10 cellular contexts compared by ENCODE assay signal in the genomic region with DNA sequence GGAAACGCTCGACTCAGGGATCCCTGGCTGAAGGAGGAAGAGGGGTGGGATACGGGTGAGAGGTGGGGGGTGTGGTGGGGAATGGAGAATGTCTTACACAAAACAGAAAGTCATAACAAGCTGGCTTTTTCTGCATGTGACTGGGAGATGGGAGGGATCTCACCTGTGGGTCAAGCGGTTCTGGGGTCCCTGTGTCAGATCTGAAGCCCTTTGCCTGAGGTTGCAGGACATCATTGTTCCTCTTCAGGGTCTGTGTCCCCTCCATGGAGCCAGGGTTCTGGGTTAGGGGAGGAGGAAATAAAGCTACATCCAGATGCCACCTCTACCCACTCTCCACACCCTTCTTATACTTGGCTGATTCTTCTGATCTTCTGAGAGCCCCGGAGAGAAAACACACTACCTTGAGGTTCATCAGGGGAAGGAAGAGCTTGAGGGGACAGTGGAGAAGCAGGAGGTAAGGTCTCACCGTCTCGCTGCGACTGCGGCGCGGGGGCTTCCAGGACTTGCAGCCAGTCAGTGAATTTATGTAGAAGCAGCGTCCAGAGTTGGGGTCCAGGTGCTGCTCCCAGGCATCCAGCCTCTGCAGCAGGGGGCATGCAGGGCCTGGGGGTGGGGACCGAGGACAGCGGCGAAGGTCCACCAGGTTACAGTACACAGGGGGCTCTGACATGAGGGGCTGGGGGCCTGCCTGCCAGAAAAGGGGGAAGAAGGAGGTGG. TPM values are rescaled to one million over a fixed set of nuclear protein-coding genes. Genes with fewer than 3 reads are reported as not detected.
DNase-seq lines count a peak whose midpoint lies in the region; ATAC-seq and TF ChIP-seq lines count a peak whose summit lies in the region.
"Had no signal": no experiment of that assay in that cellular context is flagged by ENCODE, and none has a peak within 500 bp of the region (broad histone marks: within the 10 kb centered on the region; RNA-seq: fewer than 3 reads in every experiment).

No MANE protein-coding gene starts in this region.

- H3K9ac ChIP-seq in SK-N-MC (ENCODE audit: insufficient read length) = peak overlapping the region; percentile 47
- H3K9ac ChIP-seq: SK-N-SH had no signal

- peak overlapping the region; percentile 85 to 99 (median 98) for H3K4me3 Mint-ChIP-seq in CD8-positive, alpha-beta memory T cell

- H3K36me3 Mint-ChIP-seq in CD8-positive, alpha-beta memory T cell = peaks cover 9 to 57% (median 19%) of the 10 kb centered on the region in 3 donors

- peak overlapping the region; percentile 99 to 100 (median 100) for H3K27ac Mint-ChIP-seq in CD8-positive, alpha-beta memory T cell

- peaks cover 83% of the 10 kb centered on the region for H3K4me1 ChIP-seq in CD8-positive, alpha-beta memory T cell (ENCODE audit: insufficient read depth, low read length)
- peaks cover 0 to 16% of the 10 kb centered on the region in 2 donors for H3K4me1 ChIP-seq in lung (ENCODE audit: control insufficient read depth in 2 of 2, insufficient read depth in 2 of 2, low read length in 2 of 2)
- H3K4me1 ChIP-seq: HAP-1 had no signal

- POLR2A ChIA-PET in CD8-positive, alpha-beta memory T cell (lab: Charles Lee) = interaction anchor here (0.6 to 2.3 kb wide), 12 partner anchors 9 to 70 kb away, joined by 3 to 13 read pairs (median 4); a partner anchor contains a TSS

- no peak for TF ChIP-seq CTCF in lung (IDR thresholded peaks at IDR 0.05; ENCODE audit: control extremely low read depth, extremely low read depth)

- CTCF ChIA-PET in CD8-positive, alpha-beta memory T cell (lab: Charles Lee) = interaction anchor here (0.7 to 10.4 kb wide), 13 partner anchors 11 to 264 kb away, joined by 3 to 167 read pairs (median 5); a partner anchor contains a TSS

- peak overlapping the region; percentile 71 for H3K4me3 ChIP-seq in CD8-positive, alpha-beta memory T cell (ENCODE audit: low read length)
- H3K4me3 ChIP-seq in SK-N-MC (no peak overlapping the region), lung (peak overlapping the region; percentile 23)
- H3K4me3 ChIP-seq: HAP-1 had no signal

- DNase-seq in CD8-positive, alpha-beta memory T cell = peak in 2 of 5 donors; percentile 29 to 63
- DNase-seq in SK-N-MC (ENCODE audit: low read depth, low spot score) = no peak
- DNase-seq in lung (ENCODE audit: low spot score) = no peak
- no peak for DNase-seq in activated CD4-positive, CD25-positive, alpha-beta regulatory T cell (lab: John Stamatoyannopoulos, UW)
- no peak for DNase-seq in OCI-M2 (lab: John Stamatoyannopoulos, UW; ENCODE audit: unreplicated experiment)
- no peak for DNase-seq in A172 (ENCODE audit: low spot score)
- DNase-seq: SK-N-SH had no signal

- H3K9me3 ChIP-seq in CD8-positive, alpha-beta memory T cell (ENCODE audit: low read length) = no peaks in the 10 kb centered on the region
- H3K9me3 ChIP-seq in SK-N-MC (ENCODE audit: low read depth, low read length) = no peaks in the 10 kb centered on the region
- H3K9me3 ChIP-seq in lung (ENCODE audit: control insufficient read depth in 2 of 2, insufficient read depth in 1 of 2, low read length in 1 of 2) = no peaks in the 10 kb centered on the region
- H3K9me3 ChIP-seq: HAP-1, SK-N-SH had no signal

- H3K36me3 ChIP-seq in CD8-positive, alpha-beta memory T cell (ENCODE audit: insufficient read depth, low read length) = peaks cover 27% of the 10 kb centered on the region
- H3K36me3 ChIP-seq in SK-N-MC (ENCODE audit: insufficient read depth, low read length) (no peaks in the 10 kb centered on the region), lung (ENCODE audit: control insufficient read depth in 2 of 2, insufficient read depth in 2 of 2, low read length in 2 of 2) (no peaks in the 10 kb centered on the region)
- H3K36me3 ChIP-seq: cardiac muscle cell, HAP-1 had no signal

- peak overlapping the region; percentile 85 for H3K27ac ChIP-seq in CD8-positive, alpha-beta memory T cell (ENCODE audit: low read depth, low read length)
- peak overlapping the region; percentile 34; the same call in 1 of the 2 replicates for H3K27ac ChIP-seq in SK-N-MC
- peak overlapping the region in 1 of 2 donors; percentile 78 for H3K27ac ChIP-seq in lung (ENCODE audit: low read depth in 1 of 2, low read length in 1 of 2)
- H3K27ac ChIP-seq: cardiac muscle cell had no signal

- H3K27me3 ChIP-seq in CD8-positive, alpha-beta memory T cell (ENCODE audit: insufficient read depth, low read length, poor library complexity, severe bottlenecking) = no peaks in the 10 kb centered on the region
- no peaks in the 10 kb centered on the region for H3K27me3 ChIP-seq in lung (ENCODE audit: control insufficient read depth, insufficient read depth)

- peaks cover 80 to 89% (median 88%) of the 10 kb centered on the region in 3 donors for H3K4me1 Mint-ChIP-seq in CD8-positive, alpha-beta memory T cell

- no peaks in the 10 kb centered on the region for H3K9me3 Mint-ChIP-seq in CD8-positive, alpha-beta memory T cell

- ATAC-seq in lung (ENCODE audit: insufficient read depth, low FRiP score) = no peak

- peaks cover 0 to 3% of the 10 kb centered on the region in 2 donors for H3K27me3 Mint-ChIP-seq in CD8-positive, alpha-beta memory T cell

- WGBS in lung, 2 donors = 42 to 58% methylated on average over 15 of the region's 15 CpGs

RNA-seq across cellular contexts. Expression of a gene that starts 2.5 kb away (rescaled TPM):
- total RNA-seq in CD8-positive, alpha-beta memory T cell = 100 to 1,000 TPM; 116 to 121 TPM
- polyA plus RNA-seq in CD8-positive, alpha-beta memory T cell = 181 TPM
- total RNA-seq in lung = 10 to 100 TPM; 14.7 to 40.0 TPM
- 10 to 100 TPM; 26.2 to 62.1 TPM for polyA plus RNA-seq in lung
- total RNA-seq in A172 (2014; rRNA removed; shearing (Covaris generic)) = 0.43 and 0.79 TPM in 2 replicates
- polyA plus RNA-seq: cardiac muscle cell had no signal

RNA-seq across cellular contexts. Expression of a gene that starts 10.7 kb away (rescaled TPM):
- 100 to 1,000 TPM; 386 to 398 TPM for total RNA-seq in CD8-positive, alpha-beta memory T cell
- 89.8 TPM for polyA plus RNA-seq in CD8-positive, alpha-beta memory T cell
- 100 to 1,000 TPM in 1 of 2 donors, 10 to 100 TPM in 1; 55.9 to 213 TPM for total RNA-seq in lung
- polyA plus RNA-seq in lung = 100 to 1,000 TPM in 1 of 2 donors, 10 to 100 TPM in 1; 95.0 to 156 TPM
- 86.0 and 319 TPM in 2 replicates for total RNA-seq in A172 (2014; rRNA removed; shearing (Covaris generic))

RNA-seq across cellular contexts. Expression of a gene that starts 17.6 kb away (rescaled TPM):
- total RNA-seq in CD8-positive, alpha-beta memory T cell = under 1 TPM; 0.55 to 0.75 TPM
- polyA plus RNA-seq in CD8-positive, alpha-beta memory T cell = 0.32 TPM
- 1 to 10 TPM; 2.4 to 5.7 TPM for total RNA-seq in lung
- polyA plus RNA-seq in lung = 1 to 10 TPM in 1 of 2 donors, under 1 TPM in 1; 0.74 to 1.7 TPM
- total RNA-seq in A172 (2014; rRNA removed; shearing (Covaris generic)) = 0.19 and 4.1 TPM in 2 replicates

RNA-seq across cellular contexts. Expression of a gene that starts 22.0 kb away (rescaled TPM):
- under 1 TPM; 0.38 to 0.61 TPM for total RNA-seq in CD8-positive, alpha-beta memory T cell
- not detected for polyA plus RNA-seq in CD8-positive, alpha-beta memory T cell
- total RNA-seq in lung = under 1 TPM in 1 of 2 donors, not detected in 1; 0.12 TPM
- not detected for polyA plus RNA-seq in lung
- total RNA-seq in A172 (2014; rRNA removed; shearing (Covaris generic)) = 0.14 and 0.17 TPM in 2 replicates

RNA-seq across cellular contexts. Expression of a gene that starts 42.6 kb away (rescaled TPM):
- total RNA-seq in CD8-positive, alpha-beta memory T cell = under 1 TPM; 0.11 TPM
- not detected for polyA plus RNA-seq in CD8-positive, alpha-beta memory T cell
- not detected for total RNA-seq in lung
- polyA plus RNA-seq in lung = under 1 TPM in 1 of 2 donors, not detected in 1; 0.02 TPM
- total RNA-seq in A172 (2014; rRNA removed; shearing (Covaris generic)) = not detected in 2 replicates
- total RNA-seq: LHCN-M2 had no signal
- polyA plus RNA-seq: cardiac muscle cell had no signal
